1 cellular context compared by ENCODE assay signal in the genomic region with DNA sequence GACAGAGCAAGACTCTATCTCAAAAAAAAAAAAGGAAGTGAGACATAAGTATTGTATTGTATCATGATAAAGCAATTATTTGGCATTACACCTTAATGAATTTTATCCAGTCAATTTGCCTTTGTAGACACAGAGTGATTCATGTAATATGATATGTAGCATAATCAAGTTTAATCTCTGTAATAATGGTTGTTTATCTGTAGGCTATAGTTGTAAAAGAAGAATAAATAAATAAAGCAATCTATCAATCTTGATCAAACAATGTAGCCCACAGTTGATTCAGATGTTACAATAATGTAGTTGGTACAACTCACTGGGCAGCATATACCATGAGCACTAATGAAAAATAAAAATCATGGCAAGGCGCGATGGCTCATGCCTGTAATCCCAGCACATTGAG.
A peak's percentile ranks its signal among the peaks of the same experiment; 100 is the strongest.
TF ChIP-seq lines count a peak whose summit lies in the region.

No MANE protein-coding gene starts in this region.

TF ChIP-seq in K562, 482 proteins besides CTCF, POLR2A, EP300 and RAD21:
- no peak for TF ChIP-seq VEZF1 (CRISPR knock-in tag; IDR thresholded peaks at IDR 0.05)
- TF ChIP-seq, protein P1, sequence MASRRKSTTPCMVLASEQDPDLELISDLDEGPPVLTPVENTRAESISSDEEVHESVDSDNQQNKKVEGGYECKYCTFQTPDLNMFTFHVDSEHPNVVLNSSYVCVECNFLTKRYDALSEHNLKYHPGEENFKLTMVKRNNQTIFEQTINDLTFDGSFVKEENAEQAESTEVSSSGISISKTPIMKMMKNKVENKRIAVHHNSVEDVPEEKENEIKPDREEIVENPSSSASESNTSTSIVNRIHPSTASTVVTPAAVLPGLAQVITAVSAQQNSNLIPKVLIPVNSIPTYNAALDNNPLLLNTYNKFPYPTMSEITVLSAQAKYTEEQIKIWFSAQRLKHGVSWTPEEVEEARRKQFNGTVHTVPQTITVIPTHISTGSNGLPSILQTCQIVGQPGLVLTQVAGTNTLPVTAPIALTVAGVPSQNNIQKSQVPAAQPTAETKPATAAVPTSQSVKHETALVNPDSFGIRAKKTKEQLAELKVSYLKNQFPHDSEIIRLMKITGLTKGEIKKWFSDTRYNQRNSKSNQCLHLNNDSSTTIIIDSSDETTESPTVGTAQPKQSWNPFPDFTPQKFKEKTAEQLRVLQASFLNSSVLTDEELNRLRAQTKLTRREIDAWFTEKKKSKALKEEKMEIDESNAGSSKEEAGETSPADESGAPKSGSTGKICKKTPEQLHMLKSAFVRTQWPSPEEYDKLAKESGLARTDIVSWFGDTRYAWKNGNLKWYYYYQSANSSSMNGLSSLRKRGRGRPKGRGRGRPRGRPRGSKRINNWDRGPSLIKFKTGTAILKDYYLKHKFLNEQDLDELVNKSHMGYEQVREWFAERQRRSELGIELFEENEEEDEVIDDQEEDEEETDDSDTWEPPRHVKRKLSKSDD (conservative IDR thresholded peaks at IDR 0.05; ENCODE audit: low read length): no peak
- no peak for TF ChIP-seq ZNF347 (CRISPR knock-in tag; IDR thresholded peaks at IDR 0.05; ENCODE audit: low read depth)
- no peak for TF ChIP-seq KLF6 (CRISPR knock-in tag; IDR thresholded peaks at IDR 0.05; ENCODE audit: borderline replicate concordance)
- TF ChIP-seq NFE2 (IDR thresholded peaks at IDR 0.05; ENCODE audit: low read depth): no peak
- TF ChIP-seq EZH2 (IDR thresholded peaks at IDR 0.05; ENCODE audit: borderline replicate concordance, low read depth, low read length): no peak
- TF ChIP-seq, protein P2, sequence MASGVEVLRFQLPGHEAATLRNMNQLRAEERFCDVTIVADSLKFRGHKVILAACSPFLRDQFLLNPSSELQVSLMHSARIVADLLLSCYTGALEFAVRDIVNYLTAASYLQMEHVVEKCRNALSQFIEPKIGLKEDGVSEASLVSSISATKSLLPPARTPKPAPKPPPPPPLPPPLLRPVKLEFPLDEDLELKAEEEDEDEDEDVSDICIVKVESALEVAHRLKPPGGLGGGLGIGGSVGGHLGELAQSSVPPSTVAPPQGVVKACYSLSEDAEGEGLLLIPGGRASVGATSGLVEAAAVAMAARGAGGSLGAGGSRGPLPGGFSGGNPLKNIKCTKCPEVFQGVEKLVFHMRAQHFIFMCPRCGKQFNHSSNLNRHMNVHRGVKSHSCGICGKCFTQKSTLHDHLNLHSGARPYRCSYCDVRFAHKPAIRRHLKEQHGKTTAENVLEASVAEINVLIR (CRISPR knock-in tag; IDR thresholded peaks at IDR 0.05): no peak
- 0 out of 2 replicates have a peak, but pooled peaks have one; percentile 33 for TF ChIP-seq SPI1 (IDR thresholded peaks at IDR 0.05; ENCODE audit: borderline replicate concordance, low read depth, low read length)
- no peak for TF ChIP-seq YBX1 (IDR thresholded peaks at IDR 0.05)
